11 cellular contexts compared by ENCODE assay signal in genomic region chr9:91744114-91744513, GRCh38.
"Had no signal": no experiment of that assay in that cellular context is flagged by ENCODE, and none has a peak within 500 bp of the region (broad histone marks: within the 10 kb centered on the region; RNA-seq: fewer than 3 reads in every experiment).

No MANE protein-coding gene starts in this region.

- DNase-seq: GM23248, GOT3, H7, H9, HCEC 1CT, HFFc6 had no signal

- ATAC-seq: GM23338, HCT116 had no signal

- H3K4me2 ChIP-seq: GM23338 had no signal

- H3K4me3 ChIP-seq: GM23248, GM23338, HAP-1 had no signal

- H3K36me3 ChIP-seq: HAP-1 had no signal

- FAIRE-seq: H1, H54 had no signal

- H3K9ac ChIP-seq: GM23248 had no signal

- H3K4me1 ChIP-seq: HAP-1 had no signal

- H3K9me3 ChIP-seq: HAP-1 had no signal

- H3K27ac ChIP-seq: GM23248 had no signal

- H2AFZ ChIP-seq: GM23248, GM23338 had no signal
